20 cellular contexts compared by ENCODE assay signal in genomic region chr16:59090501-59090900, GRCh38.
"Had no signal": no experiment of that assay in that cellular context is flagged by ENCODE, and none has a peak within 500 bp of the region (broad histone marks: within the 10 kb centered on the region; RNA-seq: fewer than 3 reads in every experiment).

No MANE protein-coding gene starts in this region.

- H3K27ac Mint-ChIP-seq: natural killer cell treated with Interleukin-12 subunit alpha and Interleukin-12 subunit beta and Interleukin-15 and Interleukin-18, amount 100 ng/mL, for 72 hours; stimulated activated naive B cell treated with anti-CD40 and anti-IgM and Interleukin-4, amounts not matched to agents 10 μg/mL and 1 μg/mL and 100 μg/mL, for 72 hours; stimulated activated naive CD8-positive, alpha-beta T cell treated with anti-CD3 and anti-CD28 coated beads, Interleukin-15, amount 100 ng/mL, for 72 hours had no signal

- H3K9ac ChIP-seq: parathyroid adenoma had no signal

- H3K9me3 ChIP-seq: colonic mucosa, esophagus squamous epithelium, left ventricle myocardium inferior, psoas muscle, testis, transverse colon had no signal

- H3K36me3 ChIP-seq: colonic mucosa, esophagus squamous epithelium, left ventricle myocardium inferior, transverse colon had no signal

- H2AFZ ChIP-seq: hepatocyte, parathyroid adenoma had no signal

- H3K79me2 ChIP-seq: hepatocyte, parathyroid adenoma had no signal

- H3K27me3 Mint-ChIP-seq: natural killer cell treated with Interleukin-12 subunit alpha and Interleukin-12 subunit beta and Interleukin-15 and Interleukin-18, amount 100 ng/mL, for 72 hours; stimulated activated naive B cell treated with anti-CD40 and anti-IgM and Interleukin-4, amounts not matched to agents 10 μg/mL and 1 μg/mL and 100 μg/mL, for 72 hours; stimulated activated naive CD8-positive, alpha-beta T cell treated with anti-CD3 and anti-CD28 coated beads, Interleukin-15, amount 100 ng/mL, for 72 hours had no signal

- H3K27me3 ChIP-seq: colonic mucosa, esophagus squamous epithelium, hepatocyte, testis, transverse colon had no signal

- H3K27ac ChIP-seq: colonic mucosa, esophagus squamous epithelium, hepatocyte, left ventricle myocardium inferior, parathyroid adenoma, psoas muscle, testis, transverse colon had no signal

- DNase-seq: colonic mucosa; dermis blood vessel endothelial cell; esophagus squamous epithelium; foreskin melanocyte; head of caudate nucleus; left ventricle myocardium inferior; mesenchymal stem cell; midbrain; psoas muscle; stimulated activated CD4-positive, alpha-beta T cell treated with anti-CD3 and anti-CD28 coated beads, Interleukin-2, amount 100 ng/mL, for 24 hours; stimulated activated CD4-positive, alpha-beta T cell treated with anti-CD3 and anti-CD28 coated beads, Interleukin-4, amount 100 ng/mL, for 4 hours; stimulated activated naive B cell treated with anti-CD40 and anti-IgM and Interleukin-4, amounts not matched to agents 10 μg/mL and 1 μg/mL and 100 μg/mL, for 72 hours; stimulated activated naive CD8-positive, alpha-beta T cell treated with anti-CD3 and anti-CD28 coated beads, Interleukin-15, amount 100 ng/mL, for 72 hours; testis; transverse colon had no signal

- H3K4me3 ChIP-seq: colonic mucosa, esophagus squamous epithelium, hepatocyte, left ventricle myocardium inferior, lung, psoas muscle, testis, transverse colon had no signal

- H3K4me1 ChIP-seq: colonic mucosa, esophagus squamous epithelium, left ventricle myocardium inferior, parathyroid adenoma, psoas muscle, testis, transverse colon had no signal

- ATAC-seq: natural killer cell treated with Interleukin-12 subunit alpha and Interleukin-12 subunit beta and Interleukin-15 and Interleukin-18, amount 100 ng/mL, for 72 hours; psoas muscle; sciatic nerve; stimulated activated naive B cell treated with anti-CD40 and anti-IgM and Interleukin-4, amounts not matched to agents 10 μg/mL and 1 μg/mL and 100 μg/mL, for 72 hours; stimulated activated naive CD8-positive, alpha-beta T cell treated with anti-CD3 and anti-CD28 coated beads, Interleukin-15, amount 100 ng/mL, for 72 hours had no signal

- H3K4me2 ChIP-seq: hepatocyte had no signal

- H3K36me3 Mint-ChIP-seq: stimulated activated naive B cell treated with anti-CD40 and anti-IgM and Interleukin-4, amounts not matched to agents 10 μg/mL and 1 μg/mL and 100 μg/mL, for 72 hours had no signal

- H3K4me1 Mint-ChIP-seq: stimulated activated naive B cell treated with anti-CD40 and anti-IgM and Interleukin-4, amounts not matched to agents 10 μg/mL and 1 μg/mL and 100 μg/mL, for 72 hours; stimulated activated naive CD8-positive, alpha-beta T cell treated with anti-CD3 and anti-CD28 coated beads, Interleukin-15, amount 100 ng/mL, for 72 hours had no signal

- H3K4me3 Mint-ChIP-seq: natural killer cell treated with Interleukin-12 subunit alpha and Interleukin-12 subunit beta and Interleukin-15 and Interleukin-18, amount 100 ng/mL, for 72 hours; stimulated activated naive B cell treated with anti-CD40 and anti-IgM and Interleukin-4, amounts not matched to agents 10 μg/mL and 1 μg/mL and 100 μg/mL, for 72 hours; stimulated activated naive CD8-positive, alpha-beta T cell treated with anti-CD3 and anti-CD28 coated beads, Interleukin-15, amount 100 ng/mL, for 72 hours had no signal
